ENCODE assay signal across 1 cellular context in genomic region chr6:28165566-28165965, GRCh38.
TF ChIP-seq lines count a peak whose summit lies in the region.

No MANE protein-coding gene starts in this region.

TF ChIP-seq in K562, 482 proteins besides CTCF, POLR2A, EP300 and RAD21 (continued from another document):
- TF ChIP-seq MYNN (IDR thresholded peaks at IDR 0.05), result peak; percentile 84
- TF ChIP-seq MYNN (CRISPR knock-in tag; IDR thresholded peaks at IDR 0.05), result no peak
- TF ChIP-seq SIRT6 (IDR thresholded peaks at IDR 0.05; ENCODE audit: low read depth, low read length), result no peak
